Comparison of ENCODE assay signal across 12 cellular contexts in the genomic region with DNA sequence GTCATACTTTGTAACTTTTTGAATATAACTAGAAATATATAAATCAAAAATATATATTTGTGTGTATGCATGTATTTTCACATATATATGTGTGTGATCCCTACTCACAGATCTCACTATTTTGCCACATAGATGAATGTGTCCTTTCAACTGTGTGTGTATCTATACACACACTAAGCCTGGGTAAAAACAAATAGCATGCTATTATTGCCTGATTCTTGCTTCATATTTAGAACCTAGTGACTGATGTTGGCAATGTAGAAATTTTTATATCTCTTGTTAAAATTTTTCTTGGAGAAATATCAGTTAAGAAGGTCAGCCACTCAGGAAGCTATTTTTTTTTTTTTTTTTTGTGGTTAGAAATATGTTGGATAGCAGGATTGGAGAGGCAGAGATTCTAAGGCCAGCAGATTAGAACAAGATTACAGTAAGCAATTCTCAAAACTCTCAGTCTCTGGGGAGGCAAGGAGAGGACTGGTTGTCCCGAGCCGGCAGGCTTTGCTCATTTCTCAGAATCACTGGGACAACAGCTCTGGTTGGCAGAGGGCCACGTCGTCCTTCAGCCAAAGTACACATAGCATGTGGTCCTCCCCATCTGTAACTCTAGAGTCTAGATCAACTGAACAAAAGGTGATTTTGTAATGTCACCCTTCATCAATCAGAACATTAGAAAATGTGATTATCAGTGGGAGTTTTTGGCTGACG. TPM values are rescaled to one million over a fixed set of nuclear protein-coding genes. Genes with fewer than 3 reads are reported as not detected.
A peak's percentile ranks its signal among the peaks of the same experiment; 100 is the strongest.
DNase-seq lines count a peak whose midpoint lies in the region; ATAC-seq, FAIRE-seq and TF ChIP-seq lines count a peak whose summit lies in the region.
"Had no signal": no experiment of that assay in that cellular context is flagged by ENCODE, and none has a peak within 500 bp of the region (broad histone marks: within the 10 kb centered on the region; RNA-seq: fewer than 3 reads in every experiment).

No MANE protein-coding gene starts in this region.

- H3K36me3 ChIP-seq in gastroesophageal sphincter (no peaks in the 10 kb centered on the region), parathyroid adenoma (ENCODE audit: control insufficient read depth, insufficient read depth, low read length) (no peaks in the 10 kb centered on the region)
- H3K36me3 ChIP-seq: BLaER1 treated with 17β-estradiol and CSF1 and Interleukin-3, amounts not matched to agents 10 nM and 100 nM had no signal

- 7 to 27% methylated on average over 3 to 5 of the region's 5 CpGs for WGBS in gastroesophageal sphincter (ENCODE audit: low coverage in 1 of 2), 2 donors

- peak; percentile 9 for DNase-seq in AG20443 (ENCODE audit: low spot score)
- DNase-seq in SHP77 (lab: John Stamatoyannopoulos, UW), result peak; percentile 94 to 96
- no peak for DNase-seq in NCI-H1105 treated with DMSO at 0.1 percent for 48 hours (lab: John Stamatoyannopoulos, UW)
- DNase-seq in D721Med (ENCODE audit: insufficient read length, low spot score), result no peak
- DNase-seq: activated CD4-positive, alpha-beta memory T cell treated with anti-CD3 and anti-CD28 coated beads for 36 hours; stimulated activated naive B cell treated with anti-CD40 and anti-IgM and Interleukin-4, amounts not matched to agents 10 μg/mL and 1 μg/mL and 100 μg/mL, for 72 hours had no signal

- H3K27me3 ChIP-seq in gastroesophageal sphincter, result no peaks in the 10 kb centered on the region
- no peaks in the 10 kb centered on the region for H3K27me3 ChIP-seq in parathyroid adenoma (ENCODE audit: control insufficient read depth, insufficient read depth, low read length)
- H3K27me3 ChIP-seq: BLaER1 treated with 17β-estradiol and CSF1 and Interleukin-3, amounts not matched to agents 10 nM and 100 nM had no signal

- H3K4me1 ChIP-seq in gastroesophageal sphincter, result peaks cover 0 to 23% (median 0%) of the 10 kb centered on the region in 3 donors
- no peaks in the 10 kb centered on the region for H3K4me1 ChIP-seq in parathyroid adenoma
- H3K4me1 ChIP-seq: BLaER1 treated with 17β-estradiol and CSF1 and Interleukin-3, amounts not matched to agents 10 nM and 100 nM had no signal

- no peaks in the 10 kb centered on the region for H3K9me3 ChIP-seq in gastroesophageal sphincter
- H3K9me3 ChIP-seq in parathyroid adenoma (ENCODE audit: control insufficient read depth, low read length), result no peaks in the 10 kb centered on the region
- H3K9me3 ChIP-seq: BLaER1 treated with 17β-estradiol and CSF1 and Interleukin-3, amounts not matched to agents 10 nM and 100 nM had no signal

- TF ChIP-seq EP300 in gastroesophageal sphincter (IDR thresholded peaks at IDR 0.05), result peak; percentile 68

- no peak for TF ChIP-seq CTCF in gastroesophageal sphincter (IDR thresholded peaks at IDR 0.05)
- TF ChIP-seq CTCF in parathyroid adenoma (IDR thresholded peaks at IDR 0.05), result no peak
- TF ChIP-seq CTCF in D721Med (IDR thresholded peaks at IDR 0.05; ENCODE audit: insufficient read depth, missing control alignments), result no peak

- no peak overlapping the region for H3K4me3 ChIP-seq in gastroesophageal sphincter
- H3K4me3 ChIP-seq in parathyroid adenoma (ENCODE audit: low read depth, low read length), result no peak overlapping the region
- H3K4me3 ChIP-seq: BLaER1 treated with 17β-estradiol and CSF1 and Interleukin-3, amounts not matched to agents 10 nM and 100 nM had no signal

- no peak overlapping the region for H3K9ac ChIP-seq in parathyroid adenoma
- H3K9ac ChIP-seq: BLaER1 treated with 17β-estradiol and CSF1 and Interleukin-3, amounts not matched to agents 10 nM and 100 nM had no signal

- TF ChIP-seq POLR2A in gastroesophageal sphincter (IDR thresholded peaks at IDR 0.05), result no peak

- FAIRE-seq in D721Med (lab: Jason Lieb, UNC), result no peak

- H3K4me2 ChIP-seq in parathyroid adenoma (ENCODE audit: low read length), result no peak overlapping the region
- H3K4me2 ChIP-seq: BLaER1 treated with 17β-estradiol and CSF1 and Interleukin-3, amounts not matched to agents 10 nM and 100 nM had no signal

- H3K79me2 ChIP-seq in parathyroid adenoma, result no peaks in the 10 kb centered on the region

- H3K27ac ChIP-seq in gastroesophageal sphincter, result peak overlapping the region; percentile 39 to 68 (median 65)
- peak overlapping the region; percentile 42 for H3K27ac ChIP-seq in parathyroid adenoma
- H3K27ac ChIP-seq: BLaER1 treated with 17β-estradiol and CSF1 and Interleukin-3, amounts not matched to agents 10 nM and 100 nM had no signal

- ATAC-seq in gastroesophageal sphincter (peak; percentile 94), HG02938 (IDR thresholded peaks at IDR 0.05; ENCODE audit: unreplicated experiment) (no peak), GM21619 (IDR thresholded peaks at IDR 0.05; ENCODE audit: unreplicated experiment) (no peak)
- ATAC-seq: stimulated activated naive B cell treated with anti-CD40 and anti-IgM and Interleukin-4, amounts not matched to agents 10 μg/mL and 1 μg/mL and 100 μg/mL, for 72 hours had no signal

- no peak overlapping the region for H2AFZ ChIP-seq in parathyroid adenoma

RNA-seq across cellular contexts. Expression of a gene that starts 19.7 kb away (rescaled TPM):
- 1 to 10 TPM; 1.7 to 9.2 (median 3.5) TPM for total RNA-seq in gastroesophageal sphincter
- total RNA-seq: activated CD4-positive, alpha-beta memory T cell treated with anti-CD3 and anti-CD28 coated beads for 36 hours; neural crest cell had no signal

Comparison
In these comparisons a context has a peak if more than half of its experiments do, and no peak if none do; other contexts are left out.
1. DNase-seq: peak in AG20443 (single experiment) and SHP77 (2 of 2); none in NCI-H1105 treated with DMSO at 0.1 percent for 48 hours (single experiment) and D721Med (single experiment).